Comparison of ENCODE assay signal across 27 cellular contexts in genomic region chr16:75160386-75160785, GRCh38. TPM values are rescaled to one million over a fixed set of nuclear protein-coding genes. Genes with fewer than 3 reads are reported as not detected.
"Had no signal": no experiment of that assay in that cellular context is flagged by ENCODE, and none has a peak within 500 bp of the region (broad histone marks: within the 10 kb centered on the region; RNA-seq: fewer than 3 reads in every experiment).

No MANE protein-coding gene starts in this region.

- H3K27me3 ChIP-seq: stomach, suprapubic skin, testis, tibial artery, tibial nerve, transverse colon, upper lobe of left lung, upper lobe of right lung, uterus, vagina had no signal

- H3K4me3 ChIP-seq: stomach, suprapubic skin, testis, thoracic aorta, tibial artery, tibial nerve, transverse colon, upper lobe of left lung, upper lobe of right lung, uterus, vagina had no signal

- H3K9me3 ChIP-seq: suprapubic skin, testis, tibial artery, uterus, vagina had no signal

- H3K27ac ChIP-seq: stomach, suprapubic skin, testis, thoracic aorta, tibial artery, tibial nerve, transverse colon, upper lobe of left lung, upper lobe of right lung, uterus, vagina had no signal

- H3K4me1 ChIP-seq: stomach, suprapubic skin, testis, tibial artery, tibial nerve, transverse colon, upper lobe of left lung, upper lobe of right lung, uterus, vagina had no signal

- DNase-seq: stimulated activated CD4-positive, alpha-beta T cell treated with anti-CD3 and anti-CD28 coated beads, Interleukin-2, amount 100 ng/mL, for 24 hours; stimulated activated CD4-positive, alpha-beta T cell treated with anti-CD3 and anti-CD28 coated beads, Interleukin-2, amount 100 ng/mL, for 48 hours; stimulated activated CD4-positive, alpha-beta T cell treated with anti-CD3 and anti-CD28 coated beads, Interleukin-4, amount 100 ng/mL, for 1 hour; stimulated activated CD4-positive, alpha-beta T cell treated with anti-CD3 and anti-CD28 coated beads, Interleukin-4, amount 100 ng/mL, for 24 hours; stimulated activated CD4-positive, alpha-beta T cell treated with anti-CD3 and anti-CD28 coated beads, Interleukin-4, amount 100 ng/mL, for 4 hours; stimulated activated CD8-positive, alpha-beta memory T cell treated with anti-CD3 and anti-CD28 coated beads, Interleukin-4, amount 100 ng/mL, for 48 hours; stimulated activated naive B cell treated with anti-CD40 and anti-IgM and Interleukin-4, amounts not matched to agents 10 μg/mL and 1 μg/mL and 100 μg/mL, for 72 hours; stimulated activated naive CD4-positive, alpha-beta T cell; stimulated activated naive CD4-positive, alpha-beta T cell treated with Interleukin-2 at 50 U/mL for 16 hours; stimulated activated naive CD8-positive, alpha-beta T cell treated with anti-CD3 and anti-CD28 coated beads, Interleukin-15, amount 100 ng/mL, for 72 hours; stimulated activated naive CD8-positive, alpha-beta T cell treated with anti-CD3 and anti-CD28 coated beads, Interleukin-15, Interleukin-2, amounts not matched to agents 100 U/mL and 50 U/mL, for 24 hours; stomach; substantia nigra; testis; tibial artery; transverse colon; trophoblast cell; upper lobe of right lung; uterus had no signal

- H3K36me3 ChIP-seq: uterus, vagina had no signal

RNA-seq across cellular contexts. Expression of gene CTRB2, which starts 46.6 kb away (rescaled TPM):
- total RNA-seq: stomach, subcutaneous adipose tissue, suprapubic skin, temporal lobe, transverse colon, urinary bladder, uterus, vagina had no signal

RNA-seq across cellular contexts. Expression of gene CTRB1, which starts 58.4 kb away (rescaled TPM):
- total RNA-seq: stomach, subcutaneous adipose tissue, suprapubic skin, temporal lobe, transverse colon, upper lobe of right lung, urinary bladder, uterus, vagina had no signal
